In genomic region chr7:22677267-22677666, GRCh38 we compare ENCODE assay signal across 1 cellular context. TPM values are rescaled to one million over a fixed set of nuclear protein-coding genes. Genes with fewer than 3 reads are reported as not detected.
"Had no signal": no experiment of that assay in that cellular context is flagged by ENCODE, and none has a peak within 500 bp of the region (broad histone marks: within the 10 kb centered on the region; RNA-seq: fewer than 3 reads in every experiment).

No MANE protein-coding gene starts in this region.

RNA-seq across cellular contexts. Expression of gene IL6, which starts 49.7 kb away (rescaled TPM):
- total RNA-seq: progenitor cell of endocrine pancreas had no signal
